16 cellular contexts compared by ENCODE assay signal in the genomic region with DNA sequence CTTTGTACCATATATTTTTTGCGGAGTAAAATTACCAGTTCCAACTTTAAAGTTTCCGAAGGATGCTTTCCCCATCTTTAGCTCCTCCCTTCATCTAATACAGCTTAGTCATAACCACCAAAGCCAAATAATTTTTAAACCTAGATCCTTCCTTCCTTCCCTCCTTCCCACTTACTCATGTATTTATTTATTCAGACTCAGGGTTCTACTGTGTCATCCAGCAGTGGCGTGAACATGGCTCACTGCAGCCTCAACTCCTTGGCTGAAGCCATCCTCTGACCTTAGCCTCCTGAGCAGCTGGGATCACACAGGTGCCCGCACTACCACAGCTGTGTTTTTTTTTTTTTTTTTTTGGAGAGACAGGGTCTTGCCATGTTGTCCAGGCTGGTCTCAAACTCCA. TPM values are rescaled to one million over a fixed set of nuclear protein-coding genes. Genes with fewer than 3 reads are reported as not detected.
A peak's percentile ranks its signal among the peaks of the same experiment; 100 is the strongest.
DNase-seq lines count a peak whose midpoint lies in the region; TF ChIP-seq lines count a peak whose summit lies in the region.
"Had no signal": no experiment of that assay in that cellular context is flagged by ENCODE, and none has a peak within 500 bp of the region (broad histone marks: within the 10 kb centered on the region; RNA-seq: fewer than 3 reads in every experiment).

No MANE protein-coding gene starts in this region.

- H3K27me3 ChIP-seq in breast epithelium: no peaks in the 10 kb centered on the region
- no peaks in the 10 kb centered on the region for H3K27me3 ChIP-seq in tibial artery
- H3K27me3 ChIP-seq: cardiac muscle cell had no signal

- no peak overlapping the region for H3K4me3 ChIP-seq in breast epithelium
- no peak overlapping the region for H3K4me3 ChIP-seq in tibial artery
- H3K4me3 ChIP-seq: cardiac muscle cell, skin epidermis had no signal

- H3K27ac Mint-ChIP-seq in MCF 10A (ENCODE audit: low read depth, unreplicated experiment): no peak overlapping the region
- H3K27ac Mint-ChIP-seq: WTC11 had no signal

- peaks cover 20% of the 10 kb centered on the region for H3K36me3 Mint-ChIP-seq in MCF 10A (ENCODE audit: insufficient read depth, unreplicated experiment)

- CTCF ChIA-PET in MCF 10A (lab: Yijun Ruan, JAX): interaction anchor here (0.9 to 1.6 kb wide), 3 partner anchors 14 to 238 kb away, joined by 3 to 6 read pairs (median 6); no protein-coding TSS in a partner anchor

- H3K4me1 ChIP-seq in breast epithelium (no peaks in the 10 kb centered on the region), tibial artery (peaks cover 0 to 66% (median 24%) of the 10 kb centered on the region in 4 donors)

- intact Hi-C loops in MCF 10A (cut with micrococcal nuclease): no loop called here
- intact Hi-C loops in breast epithelium (cut with DNase I; ENCODE audit: low total_unique reads): no loop called here
- intact Hi-C loops in tibial artery (cut with DNase I; ENCODE audit: low total_unique reads): no loop called here

- H3K9me3 Mint-ChIP-seq in MCF 10A (ENCODE audit: unreplicated experiment): no peaks in the 10 kb centered on the region

- H3K9me3 ChIP-seq in breast epithelium (no peaks in the 10 kb centered on the region), tibial artery (no peaks in the 10 kb centered on the region)

- DNase-seq in MCF 10A (ENCODE audit: unreplicated experiment) (peak; percentile 63), breast epithelium (ENCODE audit: low spot score in 2 of 2) (no peak), RPMI7951 (ENCODE audit: low read depth) (peak; percentile 51), fibroblast of peridontal ligament (ENCODE audit: extremely low read depth) (peak; percentile 86), tibial artery (no peak), NCI-H1694 (lab: John Stamatoyannopoulos, UW) (no peak), NCI-H1048 (lab: John Stamatoyannopoulos, UW) (no peak), mesenteric fat pad (ENCODE audit: low spot score) (no peak)
- DNase-seq: activated T-cell treated with anti-CD3 and anti-CD28 coated beads, Interleukin-2, amount 50 U/mL, for 1 hour; erythroblast; naive thymus-derived CD4-positive, alpha-beta T cell; NCI-H526 treated with DMSO at 0.1 percent for 48 hours had no signal

- H3K27ac ChIP-seq in breast epithelium (no peak overlapping the region), tibial artery (peak overlapping the region; percentile 56 to 69)
- H3K27ac ChIP-seq: C4-2B, cardiac muscle cell, skin epidermis had no signal

- TF ChIP-seq POLR2A in breast epithelium (IDR thresholded peaks at IDR 0.05): no peak

- BruUV-seq in MCF 10A (replicated peaks; lab: Mats Ljungman, UMichigan): no TSS peak

- no peak overlapping the region for H3K4me3 Mint-ChIP-seq in MCF 10A (ENCODE audit: unreplicated experiment)
- H3K4me3 Mint-ChIP-seq: WTC11 had no signal

- no peaks in the 10 kb centered on the region for H3K27me3 Mint-ChIP-seq in MCF 10A (ENCODE audit: insufficient read depth, unreplicated experiment)
- H3K27me3 Mint-ChIP-seq: naive thymus-derived CD4-positive, alpha-beta T cell had no signal

- H3K4me1 Mint-ChIP-seq in MCF 10A (ENCODE audit: insufficient read depth, unreplicated experiment): peaks cover 5% of the 10 kb centered on the region

- POLR2A ChIA-PET in MCF 10A (lab: Yijun Ruan, JAX): no interaction called here

- no peaks in the 10 kb centered on the region for H3K36me3 ChIP-seq in breast epithelium
- peaks cover 0 to 22% (median 6%) of the 10 kb centered on the region in 3 donors for H3K36me3 ChIP-seq in tibial artery

- no peak for TF ChIP-seq CTCF in MCF 10A (IDR thresholded peaks at IDR 0.05; ENCODE audit: unreplicated experiment)
- no peak for TF ChIP-seq CTCF in breast epithelium (IDR thresholded peaks at IDR 0.05)
- no peak for TF ChIP-seq CTCF in tibial artery (IDR thresholded peaks at IDR 0.05)

RNA-seq across cellular contexts. Expression of gene LPIN2, which starts 4.4 kb away (rescaled TPM):
- 13.1 and 15.9 TPM in 2 replicates for total RNA-seq in MCF 10A (2022)
- 10 to 100 TPM; 21.8 to 38.1 (median 29.2) TPM for total RNA-seq in breast epithelium
- 10.8 and 11.4 TPM in 2 replicates for total RNA-seq in RPMI7951 (2014; rRNA removed; shearing (Covaris generic))
- total RNA-seq in mesenteric fat pad: 29.0 TPM

Comparison
In these comparisons a context has a peak if more than half of its experiments do, and no peak if none do; other contexts are left out.
1. DNase-seq: peak in MCF 10A (single experiment), RPMI7951 (single experiment) and fibroblast of peridontal ligament (single experiment); none in breast epithelium (0 of 2), tibial artery (0 of 2), NCI-H1694 (single experiment), NCI-H1048 (single experiment) and mesenteric fat pad (single experiment).
2. H3K27ac ChIP-seq: peak in tibial artery (2 of 2); none in breast epithelium (0 of 2).